8 cellular contexts compared by ENCODE assay signal in genomic region chr7:30459591-30460245, GRCh38. TPM values are rescaled to one million over a fixed set of nuclear protein-coding genes. Genes with fewer than 3 reads are reported as not detected.
DNase-seq lines count a peak whose midpoint lies in the region; ATAC-seq and TF ChIP-seq lines count a peak whose summit lies in the region.

No MANE protein-coding gene starts in this region.

- peak overlapping the region in 3 of 5 donors; percentile 42 to 79 (median 58) for H3K9ac ChIP-seq in subcutaneous abdominal adipose tissue (ENCODE audit: low read length in 5 of 5)

- no peak overlapping the region for H3K4me3 ChIP-seq in kidney epithelial cell (ENCODE audit: low read depth, low read length)
- H3K4me3 ChIP-seq in subcutaneous abdominal adipose tissue (ENCODE audit: low read depth in 1 of 5, low read length in 5 of 5), result peak overlapping the region in 1 of 5 donors; percentile 18

- H3K9me3 ChIP-seq in subcutaneous abdominal adipose tissue (ENCODE audit: control insufficient read depth in 5 of 5, low read length in 5 of 5), result no peaks in the 10 kb centered on the region

- H3K36me3 ChIP-seq in kidney epithelial cell (ENCODE audit: control insufficient read depth, insufficient read depth, low read length) (no peaks in the 10 kb centered on the region), subcutaneous abdominal adipose tissue (ENCODE audit: control insufficient read depth in 5 of 5, insufficient read depth in 5 of 5, low read length in 5 of 5) (peaks cover 0 to 33% (median 20%) of the 10 kb centered on the region in 5 donors)

- peak; percentile 76 for DNase-seq in H4 (ENCODE audit: low spot score)
- DNase-seq in astrocyte of the hippocampus (ENCODE audit: low read depth, low spot score), result peak; percentile 85
- DNase-seq in kidney epithelial cell (ENCODE audit: low read depth), result peak; percentile 71
- DNase-seq in NCI-H146 treated with DMSO at 0.1 percent for 48 hours (lab: John Stamatoyannopoulos, UW; ENCODE audit: unreplicated experiment), result no peak
- DNase-seq in NCI-H526 (lab: John Stamatoyannopoulos, UW), result no peak

- TF ChIP-seq CTCF in kidney epithelial cell (IDR thresholded peaks at IDR 0.05; ENCODE audit: insufficient read depth, low read length, poor library complexity, severe bottlenecking), result no peak

- peaks cover 10 to 49% (median 47%) of the 10 kb centered on the region in 5 donors for H3K4me1 ChIP-seq in subcutaneous abdominal adipose tissue (ENCODE audit: control insufficient read depth in 5 of 5, insufficient read depth in 5 of 5, low read length in 5 of 5)

- H3K27ac ChIP-seq in subcutaneous abdominal adipose tissue (ENCODE audit: low read depth, low read length), result peak overlapping the region; percentile 86

- H3K27me3 ChIP-seq in kidney epithelial cell (ENCODE audit: control insufficient read depth, insufficient read depth, low read length), result no peaks in the 10 kb centered on the region
- no peaks in the 10 kb centered on the region for H3K27me3 ChIP-seq in subcutaneous abdominal adipose tissue (ENCODE audit: control insufficient read depth in 5 of 5, insufficient read depth in 4 of 5, low read length in 5 of 5)

- no peak for ATAC-seq in HG02938 (IDR thresholded peaks at IDR 0.05; ENCODE audit: unreplicated experiment)
- ATAC-seq in GM18517 (IDR thresholded peaks at IDR 0.05; ENCODE audit: unreplicated experiment), result no peak

RNA-seq across cellular contexts. Expression of gene NOD1, which starts 18.9 kb away (rescaled TPM):
- 8.2 and 10.2 TPM in 2 replicates for total RNA-seq in H4 (2014; rRNA removed; shearing (Covaris generic))
- total RNA-seq in kidney epithelial cell, result 7.8 and 9.2 TPM in 2 replicates

RNA-seq across cellular contexts. Expression of gene GGCT, which starts 44.9 kb away (rescaled TPM):
- total RNA-seq in H4 (2014; rRNA removed; shearing (Covaris generic)), result 127 and 144 TPM in 2 replicates
- total RNA-seq in kidney epithelial cell, result 37.8 and 42.0 TPM in 2 replicates

Comparison
In these comparisons a context has a peak if more than half of its experiments do, and no peak if none do; other contexts are left out.
1. DNase-seq: peak in H4 (single experiment), astrocyte of the hippocampus (single experiment) and kidney epithelial cell (single experiment); none in NCI-H146 treated with DMSO at 0.1 percent for 48 hours (single experiment) and NCI-H526 (0 of 2).